Comparison of ENCODE assay signal across 8 cellular contexts in the genomic region with DNA sequence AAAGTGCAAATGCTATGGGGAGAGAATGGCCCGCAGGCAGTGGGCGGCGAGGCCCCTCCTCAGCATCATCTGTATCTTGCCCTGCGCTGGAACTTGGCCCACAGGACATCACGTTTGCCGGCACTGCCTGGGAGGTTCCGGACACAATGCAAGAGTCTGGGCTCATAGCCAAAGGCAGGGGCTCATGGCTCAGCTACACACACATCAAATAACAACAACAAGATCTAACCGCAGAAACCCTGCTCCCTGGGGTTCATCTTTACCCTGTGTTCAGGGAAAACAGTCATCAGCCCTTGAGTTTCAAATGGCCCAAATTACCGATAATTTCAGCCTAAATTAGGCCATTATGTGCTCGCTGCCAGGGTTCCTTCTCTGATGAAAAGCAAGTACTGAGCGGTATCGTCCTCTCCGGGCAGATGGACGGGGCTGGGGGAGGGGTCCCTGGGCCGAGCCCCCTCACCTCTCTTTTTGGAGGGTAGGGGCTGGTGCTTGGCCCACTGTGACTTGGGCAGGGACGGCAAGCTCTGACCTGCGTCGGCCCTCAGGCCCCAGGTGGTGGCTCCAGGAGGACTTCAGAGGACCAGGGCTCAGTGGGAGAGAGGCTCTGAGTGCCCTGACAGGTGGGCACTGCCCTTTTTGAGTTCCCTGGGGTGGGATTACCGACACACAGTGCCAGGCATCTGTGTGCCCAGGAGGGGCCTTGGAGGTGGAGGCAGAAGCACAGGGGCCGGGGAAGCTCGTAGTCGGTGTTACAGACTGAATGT. TPM values are rescaled to one million over a fixed set of nuclear protein-coding genes. Genes with fewer than 3 reads are reported as not detected.
A peak's percentile ranks its signal among the peaks of the same experiment; 100 is the strongest.
DNase-seq lines count a peak whose midpoint lies in the region; FAIRE-seq and TF ChIP-seq lines count a peak whose summit lies in the region.

No MANE protein-coding gene starts in this region.

- FAIRE-seq in bronchial epithelial cell (lab: Jason Lieb, UNC), result no peak

- DNase-seq in CMK (ENCODE audit: low read depth), result peak; percentile 7
- peak; percentile 96 to 99 for DNase-seq in NCI-H2081 (lab: John Stamatoyannopoulos, UW)
- DNase-seq in bronchial epithelial cell (ENCODE audit: low read depth), result peak; percentile 44
- peak; percentile 42 for DNase-seq in medulla oblongata (ENCODE audit: extremely low spot score)
- no peak for DNase-seq in D341Med (ENCODE audit: low spot score)
- no peak for DNase-seq in GM13976 (ENCODE audit: low spot score)
- no peak for DNase-seq in stimulated activated CD4-positive, alpha-beta T cell treated with anti-CD3 and anti-CD28 coated beads, Interleukin-1b, Interleukin-23, amount 100 ng/mL, for 48 hours
- DNase-seq in T-helper 1 cell, result no peak

- no peak overlapping the region for H3K4me3 ChIP-seq in bronchial epithelial cell (ENCODE audit: low read depth, low read length)

- no peaks in the 10 kb centered on the region for H3K36me3 ChIP-seq in bronchial epithelial cell (ENCODE audit: control insufficient read depth, insufficient read depth, low read length)

- in situ Hi-C loops in GM13976 (cut with MboI; ENCODE audit: low sequenced_read_pairs, unreplicated experiment), result no loop called here

- peaks cover 2% of the 10 kb centered on the region for H3K27me3 ChIP-seq in bronchial epithelial cell (ENCODE audit: control insufficient read depth, insufficient read depth, low read length)

- TF ChIP-seq CTCF in bronchial epithelial cell (IDR thresholded peaks at IDR 0.05; ENCODE audit: insufficient read depth, low read length, severe bottlenecking) (no peak), GM13976 (IDR thresholded peaks at IDR 0.05; ENCODE audit: borderline replicate concordance, control extremely low read depth, extremely low read depth, insufficient read depth, missing control alignments) (no peak)

RNA-seq across cellular contexts. Expression of a gene that starts 25.0 kb away (rescaled TPM):
- total RNA-seq in bronchial epithelial cell, result 0.53 and 0.77 TPM in 2 replicates

Comparison
In these comparisons a context has a peak if more than half of its experiments do, and no peak if none do; other contexts are left out.
1. DNase-seq: peak in CMK (single experiment), NCI-H2081 (2 of 2), bronchial epithelial cell (single experiment) and medulla oblongata (single experiment); none in D341Med (single experiment), GM13976 (single experiment), stimulated activated CD4-positive, alpha-beta T cell treated with anti-CD3 and anti-CD28 coated beads, Interleukin-1b, Interleukin-23, amount 100 ng/mL, for 48 hours (single experiment) and T-helper 1 cell (0 of 5).